Comparison of ENCODE assay signal across 8 cellular contexts in genomic region chr6:152636675-152637421, GRCh38. TPM values are rescaled to one million over a fixed set of nuclear protein-coding genes. Genes with fewer than 3 reads are reported as not detected.
DNase-seq lines count a peak whose midpoint lies in the region; ATAC-seq, FAIRE-seq and TF ChIP-seq lines count a peak whose summit lies in the region.

Gene SYNE1 (minus strand): TSS chr6:152637362. CDS start chr6:152628331, 9,031 bp downstream.

- TF ChIP-seq POLR2A in stomach (IDR thresholded peaks at IDR 0.05) = no peak

- ATAC-seq in GM21367 (IDR thresholded peaks at IDR 0.05; ENCODE audit: unreplicated experiment) (peak; percentile 40), left lung (peak; percentile 86), GM18517 (IDR thresholded peaks at IDR 0.05; ENCODE audit: unreplicated experiment) (no peak)

- H3K9me3 ChIP-seq in BE2C = no peaks in the 10 kb centered on the region
- H3K9me3 ChIP-seq in left lung = no peaks in the 10 kb centered on the region
- H3K9me3 ChIP-seq in stomach = no peaks in the 10 kb centered on the region
- H3K9me3 ChIP-seq in effector memory CD4-positive, alpha-beta T cell (ENCODE audit: control insufficient read depth, low read length) = no peaks in the 10 kb centered on the region

- no peaks in the 10 kb centered on the region for H3K36me3 ChIP-seq in BE2C
- H3K36me3 ChIP-seq in left lung = no peaks in the 10 kb centered on the region
- no peaks in the 10 kb centered on the region for H3K36me3 ChIP-seq in stomach
- H3K36me3 ChIP-seq in effector memory CD4-positive, alpha-beta T cell (ENCODE audit: control insufficient read depth, insufficient read depth, low read length) = no peaks in the 10 kb centered on the region

- WGBS in stomach, 5 donors = 0 to 2% (median 1%) methylated on average over 35 to 78 of the region's 78 CpGs

- peak within 1 kb of the TSS; percentile 52 for H3K4me3 ChIP-seq in BE2C (ENCODE audit: low read depth, low read length)
- peak within 1 kb of the TSS; percentile 79 for H3K4me3 ChIP-seq in coronary artery
- H3K4me3 ChIP-seq in left lung = peak within 1 kb of the TSS; percentile 61 to 63
- peak within 1 kb of the TSS; percentile 56 to 77 (median 66) for H3K4me3 ChIP-seq in stomach
- H3K4me3 ChIP-seq in effector memory CD4-positive, alpha-beta T cell (ENCODE audit: insufficient read depth, low read depth, low read length, poor library complexity, severe bottlenecking) = no peak within 1 kb of the TSS

- intact Hi-C loops in left lung (cut with DNase I) (no loop called here), stomach (cut with DNase I; ENCODE audit: low total_unique reads) (loop anchor here (5.0 kb wide), 1 partner anchor 85 kb away; no protein-coding TSS in a partner anchor)

- no peak for TF ChIP-seq EP300 in stomach (IDR thresholded peaks at IDR 0.05)

- no peak for FAIRE-seq in RCC 7860 (lab: Jason Lieb, UNC)

- DNase-seq in BE2C = peak; percentile 37
- peak; percentile 9 for DNase-seq in RCC 7860 (ENCODE audit: low spot score)
- no peak for DNase-seq in coronary artery (ENCODE audit: low spot score)
- DNase-seq in left lung = peak; percentile 58 to 95
- peak; percentile 57 for DNase-seq in stomach
- DNase-seq in effector memory CD4-positive, alpha-beta T cell = no peak

- H3K27ac ChIP-seq in coronary artery (peak within 1 kb of the TSS in 1 of 2 donors; percentile 20), left lung (peak within 1 kb of the TSS; percentile 48 to 84), stomach (peak within 1 kb of the TSS; percentile 34 to 80 (median 63))
- no peak within 1 kb of the TSS for H3K27ac ChIP-seq in effector memory CD4-positive, alpha-beta T cell (ENCODE audit: insufficient read depth, low read length, poor library complexity, severe bottlenecking)

- peaks cover 38% of the 10 kb centered on the region for H3K27me3 ChIP-seq in BE2C
- H3K27me3 ChIP-seq in left lung = peaks cover 0 to 18% of the 10 kb centered on the region in 2 donors
- peaks cover 0 to 9% (median 8%) of the 10 kb centered on the region in 3 donors for H3K27me3 ChIP-seq in stomach
- peaks cover 5% of the 10 kb centered on the region for H3K27me3 ChIP-seq in effector memory CD4-positive, alpha-beta T cell (replicated peaks; ENCODE audit: control insufficient read depth, insufficient read depth, low read length, poor library complexity, severe bottlenecking)

- 0 out of 2 replicates have a peak, but pooled peaks cover 3% of the 10 kb centered on the region for H3K4me1 ChIP-seq in BE2C
- H3K4me1 ChIP-seq in left lung = peaks cover 0 to 51% of the 10 kb centered on the region in 2 donors
- peaks cover 8 to 35% (median 28%) of the 10 kb centered on the region in 4 donors for H3K4me1 ChIP-seq in stomach
- H3K4me1 ChIP-seq in effector memory CD4-positive, alpha-beta T cell (ENCODE audit: control insufficient read depth, insufficient read depth, low read length, poor library complexity, severe bottlenecking) = no peaks in the 10 kb centered on the region

- no peak for TF ChIP-seq CTCF in BE2C (IDR thresholded peaks at IDR 0.05; ENCODE audit: low read depth, low read length)
- TF ChIP-seq CTCF in coronary artery (IDR thresholded peaks at IDR 0.05) = no peak
- no peak for TF ChIP-seq CTCF in left lung (IDR thresholded peaks at IDR 0.05)
- no peak for TF ChIP-seq CTCF in stomach (IDR thresholded peaks at IDR 0.05)

RNA-seq across cellular contexts. Expression of gene SYNE1, which starts in this region (rescaled TPM):
- polyA plus RNA-seq in BE2C (2012; ENCODE audit: insufficient read depth, insufficient read length, low read depth) = 12.0 TPM
- total RNA-seq in left lung (100 to 1,000 TPM; 171 to 201 TPM), stomach (100 to 1,000 TPM in 4 of 5 donors, 10 to 100 TPM in 1; 77.2 to 279 (median 167) TPM)
- polyA plus RNA-seq in stomach = 10 to 100 TPM; 12.8 to 13.6 (median 13.5) TPM

Comparison
In these comparisons a context has a peak if more than half of its experiments do, and no peak if none do; other contexts are left out.
1. DNase-seq: peak in BE2C (single experiment), RCC 7860 (single experiment), left lung (2 of 2) and stomach (single experiment); none in coronary artery (single experiment) and effector memory CD4-positive, alpha-beta T cell (0 of 3).